8 cellular contexts compared by ENCODE assay signal in the genomic region with DNA sequence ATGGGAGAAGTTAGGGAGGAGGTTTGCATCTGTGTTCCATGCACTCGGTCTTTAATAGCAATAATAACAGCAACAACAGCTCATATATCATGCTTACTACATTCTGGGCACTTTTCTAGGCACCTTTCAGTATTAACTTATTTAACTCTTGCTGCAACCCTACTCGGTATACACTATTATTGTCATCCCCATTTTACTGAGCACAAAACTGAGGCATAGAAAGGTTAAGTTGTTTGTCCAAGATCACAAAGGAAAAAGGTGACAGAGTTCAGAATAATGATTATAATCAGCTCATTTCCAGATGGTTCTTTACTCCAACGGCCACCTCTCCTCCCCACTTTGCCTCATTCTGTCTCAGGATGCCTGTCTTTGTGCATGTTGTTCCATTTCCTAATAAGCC.
"Had no signal": no experiment of that assay in that cellular context is flagged by ENCODE, and none has a peak within 500 bp of the region (broad histone marks: within the 10 kb centered on the region; RNA-seq: fewer than 3 reads in every experiment).

No MANE protein-coding gene starts in this region.

- DNase-seq: GDM1, GF-D8 had no signal

- FAIRE-seq: G401.6, GM12878, GM12891, GM12892, GM18507, GM19239 had no signal

- ATAC-seq: GM12878 had no signal

- H3K4me3 ChIP-seq: GM12878 had no signal
